8 cellular contexts compared by ENCODE assay signal in genomic region chr7:151226875-151227782, GRCh38. TPM values are rescaled to one million over a fixed set of nuclear protein-coding genes. Genes with fewer than 3 reads are reported as not detected.
DNase-seq lines count a peak whose midpoint lies in the region; ATAC-seq and TF ChIP-seq lines count a peak whose summit lies in the region.

Gene ABCF2 (minus strand): TSS chr7:151227205. CDS start chr7:151226458, 747 bp downstream.

- POLR2A ChIA-PET in naive thymus-derived CD4-positive, alpha-beta T cell (lab: Charles Lee) = interaction anchor here (0.6 to 2.2 kb wide), 7 partner anchors 13 to 849 kb away, joined by 3 to 10 read pairs (median 4); partner anchors contain the start of gene NUB1

- H3K79me2 ChIP-seq in DOHH2 (ENCODE audit: control insufficient read depth, low read length) (peaks cover 37% of the 10 kb centered on the region), GM23338 (replicated peaks; ENCODE audit: insufficient read depth) (peaks cover 17% of the 10 kb centered on the region)

- H3K27me3 ChIP-seq in DOHH2 (ENCODE audit: control insufficient read depth, low read length) (no peaks in the 10 kb centered on the region), GM23338 (ENCODE audit: insufficient read depth) (no peaks in the 10 kb centered on the region)
- H3K27me3 ChIP-seq in naive thymus-derived CD4-positive, alpha-beta T cell (ENCODE audit: control insufficient read depth in 2 of 2, insufficient read depth in 2 of 2, low read length in 2 of 2) = no peaks in the 10 kb centered on the region

- intact Hi-C loops in naive thymus-derived CD4-positive, alpha-beta T cell (cut with micrococcal nuclease) = loop anchor here (1.0 to 10.0 kb wide), 21 partner anchors 16 to 1962 kb away; partner anchors contain the start of genes ABCB8 (in 2 of the 2), NUB1 (in 2 of the 2), RHEB (in 2 of the 2) and ZNF862 (in 2 of the 2)

- H3K9me2 ChIP-seq in DOHH2 (replicated peaks; ENCODE audit: control insufficient read depth, low read length) (no peaks in the 10 kb centered on the region), GM23338 (ENCODE audit: insufficient read depth) (no peaks in the 10 kb centered on the region)

- H3K36me3 Mint-ChIP-seq in GM23338 (ENCODE audit: low read depth) = peaks cover 46% of the 10 kb centered on the region
- peaks cover 9 to 32% (median 11%) of the 10 kb centered on the region in 5 donors for H3K36me3 Mint-ChIP-seq in naive thymus-derived CD4-positive, alpha-beta T cell
- peaks cover 24 to 39% of the 10 kb centered on the region in 2 donors for H3K36me3 Mint-ChIP-seq in stimulated activated naive B cell treated with anti-CD40 and anti-IgM and Interleukin-4, amounts not matched to agents 10 μg/mL and 1 μg/mL and 100 μg/mL, for 72 hours

- peaks cover 41% of the 10 kb centered on the region for H3K36me3 ChIP-seq in DOHH2 (ENCODE audit: control insufficient read depth, low read length)
- H3K36me3 ChIP-seq in GM23338 (ENCODE audit: insufficient read depth) = peaks cover 16% of the 10 kb centered on the region
- H3K36me3 ChIP-seq in naive thymus-derived CD4-positive, alpha-beta T cell (ENCODE audit: control insufficient read depth in 2 of 3, insufficient read depth in 3 of 3, low read length in 3 of 3) = peaks cover 5 to 31% (median 9%) of the 10 kb centered on the region in 3 experiments

- H3K4me1 ChIP-seq in DOHH2 (ENCODE audit: control insufficient read depth, low read length) = peaks cover 31% of the 10 kb centered on the region
- H3K4me1 ChIP-seq in GM23338 (ENCODE audit: insufficient read depth) = peaks cover 13% of the 10 kb centered on the region
- H3K4me1 ChIP-seq in naive thymus-derived CD4-positive, alpha-beta T cell (ENCODE audit: control insufficient read depth in 2 of 2, insufficient read depth in 2 of 2, low read length in 2 of 2) = peaks cover 16 to 25% of the 10 kb centered on the region in 2 donors

- CTCF ChIA-PET in naive thymus-derived CD4-positive, alpha-beta T cell (lab: Charles Lee) = no interaction called here

- H3K4me2 ChIP-seq in DOHH2 (ENCODE audit: low read length) (peak within 1 kb of the TSS; percentile 90), GM23338 (peak within 1 kb of the TSS; percentile 91)

- peaks cover 12% of the 10 kb centered on the region for H3K27me3 Mint-ChIP-seq in GM23338 (ENCODE audit: insufficient read depth, low read depth, poor library complexity)
- H3K27me3 Mint-ChIP-seq in naive thymus-derived CD4-positive, alpha-beta T cell = peaks cover 0 to 6% (median 0%) of the 10 kb centered on the region in 5 donors
- H3K27me3 Mint-ChIP-seq in stimulated activated naive B cell treated with anti-CD40 and anti-IgM and Interleukin-4, amounts not matched to agents 10 μg/mL and 1 μg/mL and 100 μg/mL, for 72 hours = no peaks in the 10 kb centered on the region

- H3K4me3 Mint-ChIP-seq in GM23338 = peak within 1 kb of the TSS; percentile 98
- H3K4me3 Mint-ChIP-seq in naive thymus-derived CD4-positive, alpha-beta T cell = peak within 1 kb of the TSS; percentile 90 to 99 (median 97)
- H3K4me3 Mint-ChIP-seq in stimulated activated naive B cell treated with anti-CD40 and anti-IgM and Interleukin-4, amounts not matched to agents 10 μg/mL and 1 μg/mL and 100 μg/mL, for 72 hours = peak within 1 kb of the TSS; percentile 96 to 97

- H3K4me3 ChIP-seq in DOHH2 (ENCODE audit: low read length) = peak within 1 kb of the TSS; percentile 75
- H3K4me3 ChIP-seq in GM23338 = peak within 1 kb of the TSS; percentile 95
- H3K4me3 ChIP-seq in naive thymus-derived CD4-positive, alpha-beta T cell (ENCODE audit: low read length) = peak within 1 kb of the TSS; percentile 91

- DNase-seq in GM23338 (ENCODE audit: low spot score) = peak; percentile 99
- DNase-seq in LHCN-M2 (ENCODE audit: low read depth) = peak; percentile 100
- peak; percentile 99 for DNase-seq in RPMI8226
- peak; percentile 96 to 97 for DNase-seq in activated T-helper 1 cell treated with anti-CD3 and anti-CD28 coated beads, Interleukin-2, amount 50 U/mL, for 16 hours (ENCODE audit: low read depth in 1 of 2, low spot score in 1 of 2)
- DNase-seq in fibroblast of gingiva (ENCODE audit: low read depth) = peak; percentile 99
- peak; percentile 91 to 98 (median 97) for DNase-seq in naive thymus-derived CD4-positive, alpha-beta T cell
- peak; percentile 95 for DNase-seq in stimulated activated naive B cell treated with anti-CD40 and anti-IgM and Interleukin-4, amounts not matched to agents 10 μg/mL and 1 μg/mL and 100 μg/mL, for 72 hours

- peak; percentile 97 for ATAC-seq in GM23338
- ATAC-seq in naive thymus-derived CD4-positive, alpha-beta T cell = peak; percentile 99
- ATAC-seq in stimulated activated naive B cell treated with anti-CD40 and anti-IgM and Interleukin-4, amounts not matched to agents 10 μg/mL and 1 μg/mL and 100 μg/mL, for 72 hours (replicated peaks) = peak; percentile 99 to 100

- H3K9me3 Mint-ChIP-seq in GM23338 = no peaks in the 10 kb centered on the region
- H3K9me3 Mint-ChIP-seq in naive thymus-derived CD4-positive, alpha-beta T cell = no peaks in the 10 kb centered on the region
- no peaks in the 10 kb centered on the region for H3K9me3 Mint-ChIP-seq in stimulated activated naive B cell treated with anti-CD40 and anti-IgM and Interleukin-4, amounts not matched to agents 10 μg/mL and 1 μg/mL and 100 μg/mL, for 72 hours

- TF ChIP-seq CTCF in DOHH2 (IDR thresholded peaks at IDR 0.05; ENCODE audit: low read depth, low read length, poor library complexity, severe bottlenecking) (peak; percentile 30), GM23338 (conservative IDR thresholded peaks at IDR 0.05; ENCODE audit: low read depth in 2 of 2) (no peak)

- H3K4me1 Mint-ChIP-seq in GM23338 = peaks cover 29% of the 10 kb centered on the region
- peaks cover 31 to 55% (median 47%) of the 10 kb centered on the region in 7 donors for H3K4me1 Mint-ChIP-seq in naive thymus-derived CD4-positive, alpha-beta T cell
- H3K4me1 Mint-ChIP-seq in stimulated activated naive B cell treated with anti-CD40 and anti-IgM and Interleukin-4, amounts not matched to agents 10 μg/mL and 1 μg/mL and 100 μg/mL, for 72 hours = peaks cover 32 to 49% of the 10 kb centered on the region in 2 donors

- H3F3A ChIP-seq in DOHH2 (ENCODE audit: control insufficient read depth, insufficient read depth) = peaks cover 4% of the 10 kb centered on the region; the same call in 1 of the 2 replicates
- peaks cover 9% of the 10 kb centered on the region for H3F3A ChIP-seq in GM23338 (replicated peaks; ENCODE audit: low read depth)

- H3K9me3 ChIP-seq in DOHH2 (ENCODE audit: control insufficient read depth, insufficient read depth, low read length) = no peaks in the 10 kb centered on the region
- H3K9me3 ChIP-seq in naive thymus-derived CD4-positive, alpha-beta T cell (ENCODE audit: control insufficient read depth in 2 of 3, low read length in 3 of 3) = no peaks in the 10 kb centered on the region

- H3K27ac Mint-ChIP-seq in GM23338 = peak within 1 kb of the TSS; percentile 98
- peak within 1 kb of the TSS; percentile 68 to 97 (median 95) for H3K27ac Mint-ChIP-seq in naive thymus-derived CD4-positive, alpha-beta T cell
- peak within 1 kb of the TSS; percentile 97 for H3K27ac Mint-ChIP-seq in stimulated activated naive B cell treated with anti-CD40 and anti-IgM and Interleukin-4, amounts not matched to agents 10 μg/mL and 1 μg/mL and 100 μg/mL, for 72 hours

- H4K20me1 ChIP-seq in DOHH2 (ENCODE audit: control insufficient read depth, insufficient read depth, low read depth, low read length) = peaks cover 13% of the 10 kb centered on the region; the same call in 1 of the 2 replicates
- peaks cover 14% of the 10 kb centered on the region; the same call in 1 of the 2 replicates for H4K20me1 ChIP-seq in GM23338 (replicated peaks; ENCODE audit: insufficient read depth)

- H3K27ac ChIP-seq in DOHH2 (ENCODE audit: low read depth, low read length) (0 out of 2 replicates have a peak within 1 kb of the TSS, but pooled peaks have one; percentile 6), GM23338 (ENCODE audit: low read depth) (peak within 1 kb of the TSS; percentile 82)
- H3K27ac ChIP-seq in naive thymus-derived CD4-positive, alpha-beta T cell (ENCODE audit: low read depth, low read length) = peak within 1 kb of the TSS; percentile 84

- peak within 1 kb of the TSS; percentile 44 for H2AFZ ChIP-seq in GM23338

TF ChIP-seq in GM23338, 12 proteins besides CTCF, POLR2A, EP300 and RAD21 (continues in another document):
- TF ChIP-seq ETS1 (IDR thresholded peaks at IDR 0.05) = peak; percentile 98
- TF ChIP-seq POLR2AphosphoS5 (IDR thresholded peaks at IDR 0.05; ENCODE audit: low read depth) = peak; percentile 84

RNA-seq across cellular contexts. Expression of gene ABCF2, which starts in this region (rescaled TPM):
- total RNA-seq in GM23338 (2014; rRNA removed; shearing (Covaris generic)) = 47.9 and 58.7 TPM in 2 replicates
- 17.8 and 18.7 TPM in 2 replicates for polyA plus RNA-seq in GM23338 (2016; fragmentation: Nextera tagmentation; extraction: Ambion mirVana)
- total RNA-seq in LHCN-M2 (2014; rRNA removed) = 111 and 115 TPM in 2 replicates
- 50.8 TPM for polyA plus RNA-seq in LHCN-M2 (2012)
- 10 to 100 TPM; 17.2 to 37.8 (median 27.7) TPM for total RNA-seq in naive thymus-derived CD4-positive, alpha-beta T cell
- polyA plus RNA-seq in naive thymus-derived CD4-positive, alpha-beta T cell = 10 to 100 TPM; 27.1 to 47.5 TPM

Comparison
In these comparisons a context has a peak if more than half of its experiments do, and no peak if none do; other contexts are left out.
1. Peak in every context shown above with its lines: DNase-seq, ATAC-seq, H3K4me3 ChIP-seq and H3K27ac ChIP-seq.
2. H3K27ac ChIP-seq: peak in every context shown above with its lines; median percentile 84 in naive thymus-derived CD4-positive, alpha-beta T cell; 82 in GM23338; 6 in DOHH2.